18 cellular contexts compared by ENCODE assay signal in the genomic region with DNA sequence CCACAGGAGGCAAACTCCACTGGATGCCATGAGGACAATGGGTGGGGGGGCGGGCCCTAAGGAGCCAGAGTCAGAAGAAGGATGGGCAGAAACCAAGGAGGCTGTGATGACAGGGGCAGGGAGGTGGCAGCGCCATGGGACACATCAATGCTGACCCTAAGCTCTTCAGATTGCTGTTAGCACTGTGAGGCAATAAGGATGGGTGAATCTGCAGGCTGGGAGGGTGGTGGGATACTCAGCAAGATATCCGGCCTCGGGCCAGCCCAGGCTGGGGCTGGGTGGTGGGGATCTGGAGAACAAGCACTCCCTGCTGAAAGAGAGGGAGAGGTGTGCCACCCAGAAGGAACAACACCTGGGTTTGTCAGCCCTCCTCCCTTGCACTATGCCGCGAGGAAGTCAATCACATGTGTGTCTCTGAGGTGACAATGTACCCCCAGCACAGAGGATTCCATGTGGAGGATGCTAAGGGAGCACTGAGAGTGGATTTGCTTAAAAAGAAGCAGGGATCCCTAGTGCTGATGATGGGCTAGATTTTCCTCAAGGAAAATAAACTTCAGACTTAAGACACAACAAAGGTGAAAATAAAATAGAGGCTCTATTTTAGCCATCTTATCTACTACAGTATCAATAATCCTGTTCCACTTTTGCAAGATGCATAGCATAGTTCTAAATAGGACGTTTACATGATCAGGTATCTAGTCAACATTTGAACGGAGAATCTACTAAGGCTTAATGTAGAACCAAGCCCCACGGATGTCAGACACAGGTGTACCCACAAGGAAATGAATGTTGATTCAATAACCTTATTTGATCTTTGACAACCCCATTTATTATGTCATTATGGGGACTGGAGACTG. TPM values are rescaled to one million over a fixed set of nuclear protein-coding genes. Genes with fewer than 3 reads are reported as not detected.
"Had no signal": no experiment of that assay in that cellular context is flagged by ENCODE, and none has a peak within 500 bp of the region (broad histone marks: within the 10 kb centered on the region; RNA-seq: fewer than 3 reads in every experiment).

No MANE protein-coding gene starts in this region.

- DNase-seq: activated CD4-positive, alpha-beta T cell treated with anti-CD3 and anti-CD28 coated beads, Interleukin-2, amount 10 ng/mL, durations not matched to agents 7 days and 5 days; activated CD4-positive, CD25-positive, alpha-beta regulatory T cell treated with anti-CD3 and anti-CD28 coated beads, Interleukin-2, amount 50 U/mL, for 72 hours; activated CD8-positive, alpha-beta T cell treated with anti-CD3 and anti-CD28 coated beads for 36 hours; activated gamma-delta T cell treated with Interleukin-2 at 50 U/mL for 16 hours; colonic mucosa; dorsolateral prefrontal cortex; effector memory CD8-positive, alpha-beta T cell; foreskin melanocyte; immature natural killer cell; spleen; stimulated activated CD4-positive, alpha-beta T cell treated with anti-CD3 and anti-CD28 coated beads, Interleukin-4, amount 100 ng/mL, for 24 hours; stimulated activated naive CD8-positive, alpha-beta T cell treated with anti-CD3 and anti-CD28 coated beads, Interleukin-15, Interleukin-2, amounts not matched to agents 100 U/mL and 50 U/mL, for 24 hours; upper lobe of right lung; WERI-Rb-1 had no signal

- ATAC-seq: activated CD8-positive, alpha-beta T cell treated with anti-CD3 and anti-CD28 coated beads for 36 hours; effector memory CD8-positive, alpha-beta T cell; left lobe of liver; natural killer cell treated with Interleukin-12 subunit alpha and Interleukin-12 subunit beta and Interleukin-15 and Interleukin-18, amount 100 ng/mL, for 72 hours; stimulated activated naive CD8-positive, alpha-beta T cell treated with anti-CD3 and anti-CD28 coated beads, Interleukin-15, Interleukin-2, amounts not matched to agents 100 U/mL and 50 U/mL, for 24 hours; upper lobe of right lung had no signal

RNA-seq across cellular contexts. Expression of a gene that starts 22.6 kb away (rescaled TPM):
- total RNA-seq: endothelial cell of umbilical vein, osteocyte had no signal
